8 cellular contexts compared by ENCODE assay signal in genomic region chr2:110204408-110205385, GRCh38. TPM values are rescaled to one million over a fixed set of nuclear protein-coding genes. Genes with fewer than 3 reads are reported as not detected.
A peak's percentile ranks its signal among the peaks of the same experiment; 100 is the strongest.
DNase-seq lines count a peak whose midpoint lies in the region; ATAC-seq and TF ChIP-seq lines count a peak whose summit lies in the region.

NPHP1 (minus strand) TSS chr2:110205013; CDS start chr2:110204968, 45 bp downstream.

- peak; percentile 98 for ATAC-seq in HG02678 (IDR thresholded peaks at IDR 0.05; ENCODE audit: unreplicated experiment)
- ATAC-seq in heart left ventricle, result peak; percentile 86 to 95 (median 92)
- peak; percentile 94 to 98 for ATAC-seq in upper lobe of left lung (ENCODE audit: low FRiP score in 2 of 2)

- no peaks in the 10 kb centered on the region for H3K9me3 ChIP-seq in adipocyte (ENCODE audit: control insufficient read depth, low read length)
- H3K9me3 ChIP-seq in heart left ventricle, result no peaks in the 10 kb centered on the region
- H3K9me3 ChIP-seq in upper lobe of left lung, result no peaks in the 10 kb centered on the region

- H3K27ac ChIP-seq in heart left ventricle (peak within 1 kb of the TSS; percentile 40 to 85 (median 77)), upper lobe of left lung (peak within 1 kb of the TSS; percentile 29 to 69 (median 50))

- TF ChIP-seq CTCF in GM13976 (IDR thresholded peaks at IDR 0.05; ENCODE audit: borderline replicate concordance, control extremely low read depth, extremely low read depth, insufficient read depth, missing control alignments) (no peak), heart left ventricle (IDR thresholded peaks at IDR 0.05) (no peak), upper lobe of left lung (IDR thresholded peaks at IDR 0.05) (peak in 1 of 6 experiments; percentile 18)

- peak in 1 of 2 donors; percentile 63 for TF ChIP-seq POLR2A in heart left ventricle (IDR thresholded peaks at IDR 0.05)
- TF ChIP-seq POLR2A in upper lobe of left lung (IDR thresholded peaks at IDR 0.05), result peak in 3 of 4 donors; percentile 33 to 56 (median 37)

- 1 to 3% (median 1%) methylated on average over 43 of the region's 43 CpGs for WGBS in heart left ventricle, 4 donors
- WGBS in upper lobe of left lung, 2 donors, result 2% methylated on average over 33 to 38 of the region's 43 CpGs

- H3K36me3 ChIP-seq in adipocyte (ENCODE audit: control insufficient read depth, insufficient read depth, low read length, severe bottlenecking), result peaks cover 3% of the 10 kb centered on the region
- H3K36me3 ChIP-seq in heart left ventricle, result peaks cover 0 to 15% (median 4%) of the 10 kb centered on the region in 9 donors
- peaks cover 0 to 5% (median 0%) of the 10 kb centered on the region in 4 donors for H3K36me3 ChIP-seq in upper lobe of left lung

- intact Hi-C loops in heart left ventricle (cut with DNase I), result no loop called here
- intact Hi-C loops in posterior vena cava (cut with DNase I), result no loop called here

- DNase-seq in GM13976 (ENCODE audit: low spot score) (peak; percentile 97), NCI-H1105 (lab: John Stamatoyannopoulos, UW) (peak; percentile 77), SW480 (ENCODE audit: low spot score) (peak; percentile 83), adipocyte (ENCODE audit: low read depth) (peak; percentile 94), heart left ventricle (peak; percentile 87 to 93 (median 88)), posterior vena cava (ENCODE audit: low spot score) (peak; percentile 96), upper lobe of left lung (peak; percentile 83 to 98)

- H3K27me3 ChIP-seq in adipocyte (replicated peaks; ENCODE audit: control insufficient read depth, insufficient read depth, low read length) (no peaks in the 10 kb centered on the region), heart left ventricle (no peaks in the 10 kb centered on the region), upper lobe of left lung (no peaks in the 10 kb centered on the region)

- peak within 1 kb of the TSS; percentile 97 for H3K4me3 ChIP-seq in adipocyte (ENCODE audit: low read length)
- H3K4me3 ChIP-seq in heart left ventricle, result peak within 1 kb of the TSS; percentile 55 to 97 (median 78)
- H3K4me3 ChIP-seq in upper lobe of left lung, result peak within 1 kb of the TSS; percentile 80 to 89 (median 84)

- H3K4me1 ChIP-seq in adipocyte (ENCODE audit: control insufficient read depth, insufficient read depth, low read length), result peaks cover 9% of the 10 kb centered on the region
- peaks cover 0 to 21% (median 12%) of the 10 kb centered on the region in 12 donors for H3K4me1 ChIP-seq in heart left ventricle
- peaks cover 0 to 16% (median 8%) of the 10 kb centered on the region in 4 donors for H3K4me1 ChIP-seq in upper lobe of left lung

- peak within 1 kb of the TSS; percentile 85 for H3K9ac ChIP-seq in adipocyte (ENCODE audit: low read length)

- in situ Hi-C loops in GM13976 (cut with MboI; ENCODE audit: low sequenced_read_pairs, unreplicated experiment), result no loop called here

- no peak for TF ChIP-seq EP300 in upper lobe of left lung (IDR thresholded peaks at IDR 0.05)

RNA-seq across cellular contexts. Expression of gene NPHP1, which starts in this region (rescaled TPM):
- total RNA-seq in heart left ventricle, result 1 to 10 TPM; 4.7 to 7.9 (median 5.8) TPM
- polyA plus RNA-seq in heart left ventricle, result 1 to 10 TPM; 5.4 to 5.5 TPM
- total RNA-seq in posterior vena cava, result 1 to 10 TPM; 7.9 to 8.4 TPM
- total RNA-seq in upper lobe of left lung, result 10 to 100 TPM in 1 of 6 donors, 1 to 10 TPM in 5; 3.2 to 18.4 (median 5.4) TPM

Comparison
In these comparisons a context has a peak if more than half of its experiments do, and no peak if none do; other contexts are left out.
1. Peak in every context shown above with its lines: DNase-seq, ATAC-seq, H3K4me3 ChIP-seq and H3K27ac ChIP-seq.